In genomic region chr4:190031264-190031663, GRCh38 we compare ENCODE assay signal across 12 cellular contexts. TPM values are rescaled to one million over a fixed set of nuclear protein-coding genes. Genes with fewer than 3 reads are reported as not detected.
DNase-seq lines count a peak whose midpoint lies in the region; ATAC-seq and TF ChIP-seq lines count a peak whose summit lies in the region.
"Not testable (repeated sequence)": the region's sequence is repeated elsewhere in the genome, so short reads cannot be mapped to it uniquely, and the experiment has no call there.
"Had no signal": no experiment of that assay in that cellular context is flagged by ENCODE, and none has a peak within 500 bp of the region (broad histone marks: within the 10 kb centered on the region; RNA-seq: fewer than 3 reads in every experiment).

No MANE protein-coding gene starts in this region.

- peak; percentile 41 for ATAC-seq in GM18511 (IDR thresholded peaks at IDR 0.05; ENCODE audit: unreplicated experiment)
- ATAC-seq in activated CD8-positive, alpha-beta T cell treated with anti-CD3 and anti-CD28 coated beads for 36 hours: peak; percentile 39
- ATAC-seq in activated CD8-positive, alpha-beta memory T cell treated with anti-CD3 and anti-CD28 coated beads, Interleukin-2, amount 10 ng/mL, durations not matched to agents 7 days and 5 days: peak; percentile 61
- peak; percentile 66 for ATAC-seq in activated T-helper 17 cell treated with anti-CD3 and anti-CD28 coated beads, Interleukin-2, amount 50 U/mL, for 72 hours (replicated peaks)
- ATAC-seq in activated naive CD8-positive, alpha-beta T cell treated with anti-CD3 and anti-CD28 coated beads, Interleukin-2, amount 10 ng/mL, durations not matched to agents 7 days and 5 days (ENCODE audit: low read depth): peak; percentile 39
- ATAC-seq in stimulated activated naive CD8-positive, alpha-beta T cell treated with anti-CD3 and anti-CD28 coated beads, Interleukin-15, amount 100 ng/mL, for 72 hours: peak; percentile 74

- intact Hi-C loops in activated CD8-positive, alpha-beta T cell treated with anti-CD3 and anti-CD28 coated beads for 36 hours (cut with micrococcal nuclease): not testable (repeated sequence)

- CTCF ChIA-PET in activated CD8-positive, alpha-beta T cell treated with anti-CD3 and anti-CD28 coated beads for 36 hours (lab: Charles Lee); activated CD8-positive, alpha-beta memory T cell treated with anti-CD3 and anti-CD28 coated beads, Interleukin-2, amount 10 ng/mL, durations not matched to agents 7 days and 5 days (lab: Charles Lee): not testable (repeated sequence)

- POLR2A ChIA-PET in activated CD8-positive, alpha-beta T cell treated with anti-CD3 and anti-CD28 coated beads for 36 hours (lab: Charles Lee); activated naive CD8-positive, alpha-beta T cell treated with anti-CD3 and anti-CD28 coated beads, Interleukin-2, amount 10 ng/mL, durations not matched to agents 7 days and 5 days (lab: Charles Lee): not testable (repeated sequence)

- not testable (repeated sequence) for TF ChIP-seq CTCF in activated CD8-positive, alpha-beta T cell treated with anti-CD3 and anti-CD28 coated beads for 36 hours (IDR thresholded peaks at IDR 0.05)

- not testable (repeated sequence) for H3K4me3 Mint-ChIP-seq in activated CD8-positive, alpha-beta T cell treated with anti-CD3 and anti-CD28 coated beads for 36 hours; activated CD8-positive, alpha-beta memory T cell treated with anti-CD3 and anti-CD28 coated beads, Interleukin-2, amount 10 ng/mL, durations not matched to agents 7 days and 5 days; activated T-helper 17 cell treated with anti-CD3 and anti-CD28 coated beads, Interleukin-2, amount 50 U/mL, for 72 hours; activated naive CD8-positive, alpha-beta T cell treated with anti-CD3 and anti-CD28 coated beads, Interleukin-2, amount 10 ng/mL, durations not matched to agents 7 days and 5 days; stimulated activated naive CD8-positive, alpha-beta T cell treated with anti-CD3 and anti-CD28 coated beads, Interleukin-15, amount 100 ng/mL, for 72 hours

- H3K9me3 Mint-ChIP-seq in activated CD8-positive, alpha-beta T cell treated with anti-CD3 and anti-CD28 coated beads for 36 hours; activated CD8-positive, alpha-beta memory T cell treated with anti-CD3 and anti-CD28 coated beads, Interleukin-2, amount 10 ng/mL, durations not matched to agents 7 days and 5 days (ENCODE audit: low read depth); activated T-helper 17 cell treated with anti-CD3 and anti-CD28 coated beads, Interleukin-2, amount 50 U/mL, for 72 hours; activated naive CD8-positive, alpha-beta T cell treated with anti-CD3 and anti-CD28 coated beads, Interleukin-2, amount 10 ng/mL, durations not matched to agents 7 days and 5 days; stimulated activated naive CD8-positive, alpha-beta T cell treated with anti-CD3 and anti-CD28 coated beads, Interleukin-15, amount 100 ng/mL, for 72 hours: not testable (repeated sequence)

- H3K36me3 Mint-ChIP-seq in activated CD8-positive, alpha-beta T cell treated with anti-CD3 and anti-CD28 coated beads for 36 hours (ENCODE audit: low read depth); activated CD8-positive, alpha-beta memory T cell treated with anti-CD3 and anti-CD28 coated beads, Interleukin-2, amount 10 ng/mL, durations not matched to agents 7 days and 5 days; activated T-helper 17 cell treated with anti-CD3 and anti-CD28 coated beads, Interleukin-2, amount 50 U/mL, for 72 hours (ENCODE audit: low read depth); activated naive CD8-positive, alpha-beta T cell treated with anti-CD3 and anti-CD28 coated beads, Interleukin-2, amount 10 ng/mL, durations not matched to agents 7 days and 5 days: not testable (repeated sequence)

- H3K27me3 Mint-ChIP-seq in activated CD8-positive, alpha-beta T cell treated with anti-CD3 and anti-CD28 coated beads for 36 hours; activated T-helper 17 cell treated with anti-CD3 and anti-CD28 coated beads, Interleukin-2, amount 50 U/mL, for 72 hours; stimulated activated naive CD8-positive, alpha-beta T cell treated with anti-CD3 and anti-CD28 coated beads, Interleukin-15, amount 100 ng/mL, for 72 hours: not testable (repeated sequence)
- H3K27me3 Mint-ChIP-seq in activated CD8-positive, alpha-beta memory T cell treated with anti-CD3 and anti-CD28 coated beads, Interleukin-2, amount 10 ng/mL, durations not matched to agents 7 days and 5 days: peaks cover 12% of the 10 kb centered on the region
- peaks cover 16% of the 10 kb centered on the region for H3K27me3 Mint-ChIP-seq in activated naive CD8-positive, alpha-beta T cell treated with anti-CD3 and anti-CD28 coated beads, Interleukin-2, amount 10 ng/mL, durations not matched to agents 7 days and 5 days

- H3K27ac Mint-ChIP-seq in activated CD8-positive, alpha-beta T cell treated with anti-CD3 and anti-CD28 coated beads for 36 hours; activated CD8-positive, alpha-beta memory T cell treated with anti-CD3 and anti-CD28 coated beads, Interleukin-2, amount 10 ng/mL, durations not matched to agents 7 days and 5 days; activated T-helper 17 cell treated with anti-CD3 and anti-CD28 coated beads, Interleukin-2, amount 50 U/mL, for 72 hours; activated naive CD8-positive, alpha-beta T cell treated with anti-CD3 and anti-CD28 coated beads, Interleukin-2, amount 10 ng/mL, durations not matched to agents 7 days and 5 days; stimulated activated naive CD8-positive, alpha-beta T cell treated with anti-CD3 and anti-CD28 coated beads, Interleukin-15, amount 100 ng/mL, for 72 hours: not testable (repeated sequence)

- DNase-seq in activated CD8-positive, alpha-beta T cell treated with anti-CD3 and anti-CD28 coated beads for 36 hours; activated CD8-positive, alpha-beta memory T cell treated with anti-CD3 and anti-CD28 coated beads, Interleukin-2, amount 10 ng/mL, durations not matched to agents 7 days and 5 days; activated naive CD8-positive, alpha-beta T cell treated with anti-CD3 and anti-CD28 coated beads, Interleukin-2, amount 10 ng/mL, durations not matched to agents 7 days and 5 days: not testable (repeated sequence)
- peak in 1 of 2 donors; percentile 12 for DNase-seq in stimulated activated naive CD8-positive, alpha-beta T cell treated with anti-CD3 and anti-CD28 coated beads, Interleukin-15, amount 100 ng/mL, for 72 hours

- not testable (repeated sequence) for H3K4me1 Mint-ChIP-seq in activated CD8-positive, alpha-beta T cell treated with anti-CD3 and anti-CD28 coated beads for 36 hours (ENCODE audit: low read depth); activated CD8-positive, alpha-beta memory T cell treated with anti-CD3 and anti-CD28 coated beads, Interleukin-2, amount 10 ng/mL, durations not matched to agents 7 days and 5 days; activated T-helper 17 cell treated with anti-CD3 and anti-CD28 coated beads, Interleukin-2, amount 50 U/mL, for 72 hours; activated naive CD8-positive, alpha-beta T cell treated with anti-CD3 and anti-CD28 coated beads, Interleukin-2, amount 10 ng/mL, durations not matched to agents 7 days and 5 days; stimulated activated naive CD8-positive, alpha-beta T cell treated with anti-CD3 and anti-CD28 coated beads, Interleukin-15, amount 100 ng/mL, for 72 hours

RNA-seq across cellular contexts. Expression of gene FRG2, which starts 4.2 kb away (rescaled TPM):
- total RNA-seq in activated CD8-positive, alpha-beta T cell treated with anti-CD3 and anti-CD28 coated beads for 36 hours: not detected
- total RNA-seq in activated CD8-positive, alpha-beta memory T cell treated with anti-CD3 and anti-CD28 coated beads, Interleukin-2, amount 10 ng/mL, durations not matched to agents 7 days and 5 days: not detected
- total RNA-seq in activated T-helper 17 cell treated with anti-CD3 and anti-CD28 coated beads, Interleukin-2, amount 50 U/mL, for 72 hours: under 1 TPM in 1 of 2 donors, not detected in 1; 0.69 TPM
- total RNA-seq in activated naive CD8-positive, alpha-beta T cell treated with anti-CD3 and anti-CD28 coated beads, Interleukin-2, amount 10 ng/mL, durations not matched to agents 7 days and 5 days: not detected
- total RNA-seq: A172; B cell; Calu3; CD4-positive, alpha-beta T cell; CD8-positive, alpha-beta T cell had no signal

RNA-seq across cellular contexts. Expression of gene DBET, which starts 33.0 kb away (rescaled TPM):
- not detected for total RNA-seq in activated CD8-positive, alpha-beta T cell treated with anti-CD3 and anti-CD28 coated beads for 36 hours
- total RNA-seq in activated CD8-positive, alpha-beta memory T cell treated with anti-CD3 and anti-CD28 coated beads, Interleukin-2, amount 10 ng/mL, durations not matched to agents 7 days and 5 days: not detected
- total RNA-seq in activated T-helper 17 cell treated with anti-CD3 and anti-CD28 coated beads, Interleukin-2, amount 50 U/mL, for 72 hours: not detected
- total RNA-seq in activated naive CD8-positive, alpha-beta T cell treated with anti-CD3 and anti-CD28 coated beads, Interleukin-2, amount 10 ng/mL, durations not matched to agents 7 days and 5 days: not detected
- total RNA-seq: A172; B cell; Caco-2; Calu3; CD4-positive, alpha-beta T cell; CD8-positive, alpha-beta T cell had no signal
